ENCODE assay signal across 9 cellular contexts in the genomic region with DNA sequence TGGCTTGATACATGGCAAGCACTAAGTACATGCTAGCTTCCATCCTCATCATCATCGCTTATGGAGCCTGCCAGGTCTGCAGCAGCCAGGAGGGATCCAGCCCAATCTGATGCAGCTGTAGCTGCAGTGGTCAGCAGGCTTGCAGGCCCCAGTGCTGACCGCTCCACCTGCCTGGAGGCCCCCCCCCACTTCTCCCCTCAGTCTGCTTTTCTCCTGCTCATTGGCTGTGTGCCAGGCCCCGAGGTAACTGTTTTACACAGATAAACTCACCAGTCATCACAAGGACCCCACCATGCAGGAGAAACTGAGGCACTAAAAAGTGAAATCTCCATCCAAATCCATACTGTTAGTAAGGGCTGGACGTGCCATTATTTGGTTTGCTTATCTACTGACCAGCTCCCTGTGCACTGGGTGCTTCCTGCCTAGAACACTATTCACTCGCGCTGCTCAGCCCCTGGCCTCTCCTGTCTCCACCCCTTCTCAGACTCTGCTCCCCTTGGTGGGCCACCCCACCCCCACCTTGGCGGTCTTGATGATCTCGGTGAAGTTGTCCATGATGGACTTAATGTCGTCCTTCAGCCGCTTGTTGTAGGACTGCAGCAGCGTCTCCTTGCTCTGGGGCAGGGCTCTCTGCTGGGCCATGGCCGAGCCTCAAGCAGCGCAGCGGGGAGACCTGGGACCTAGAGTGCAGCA. TPM values are rescaled to one million over a fixed set of nuclear protein-coding genes. Genes with fewer than 3 reads are reported as not detected.
DNase-seq lines count a peak whose midpoint lies in the region; ATAC-seq and TF ChIP-seq lines count a peak whose summit lies in the region.
"Had no signal": no experiment of that assay in that cellular context is flagged by ENCODE, and none has a peak within 500 bp of the region (broad histone marks: within the 10 kb centered on the region; RNA-seq: fewer than 3 reads in every experiment).

No MANE protein-coding gene starts in this region.

- H3K4me1 ChIP-seq in GM23338 (ENCODE audit: insufficient read depth), result peaks cover 16% of the 10 kb centered on the region
- H3K4me1 ChIP-seq in skeletal muscle tissue (ENCODE audit: control insufficient read depth in 3 of 3, insufficient read depth in 3 of 3, low read length in 3 of 3), result peaks cover 22 to 49% (median 29%) of the 10 kb centered on the region in 3 donors

- intact Hi-C loops in left colon (cut with DNase I, micrococcal nuclease), result no loop called here

- H3K9me3 Mint-ChIP-seq in GM23338 (no peaks in the 10 kb centered on the region; the same call in 1 of the 3 replicates), T-cell (no peaks in the 10 kb centered on the region)

- TF ChIP-seq CTCF in GM23338 (conservative IDR thresholded peaks at IDR 0.05; ENCODE audit: low read depth in 2 of 2), result no peak
- no peak for TF ChIP-seq CTCF in fibroblast of pulmonary artery (IDR thresholded peaks at IDR 0.05; ENCODE audit: low read length, missing control alignments)

- H3K36me3 Mint-ChIP-seq in GM23338 (ENCODE audit: low read depth) (peaks cover 87% of the 10 kb centered on the region), T-cell (peaks cover 34% of the 10 kb centered on the region)

- peaks cover 25% of the 10 kb centered on the region for H3K27me3 Mint-ChIP-seq in GM23338 (ENCODE audit: insufficient read depth, low read depth, poor library complexity)
- no peaks in the 10 kb centered on the region for H3K27me3 Mint-ChIP-seq in T-cell

- H3K27ac Mint-ChIP-seq in GM23338 (no peak overlapping the region), T-cell (peak overlapping the region; percentile 8 to 82)

- H2AFZ ChIP-seq in GM23338, result no peak overlapping the region

- CTCF ChIA-PET in T-cell (lab: Charles Lee), result interaction anchor here in 1 of 2 donors (0.6 kb wide), 1 partner anchor 57 kb away, joined by 3 read pairs; no protein-coding TSS in a partner anchor

- H3K27ac ChIP-seq in GM23338 (ENCODE audit: low read depth) (no peak overlapping the region), skeletal muscle tissue (ENCODE audit: low read depth, low read length) (peak overlapping the region; percentile 20)

- peaks cover 43% of the 10 kb centered on the region for H3K79me2 ChIP-seq in GM23338 (replicated peaks; ENCODE audit: insufficient read depth)

- H3K9me2 ChIP-seq in GM23338 (ENCODE audit: insufficient read depth), result no peaks in the 10 kb centered on the region

- H3K27me3 ChIP-seq in GM23338 (ENCODE audit: insufficient read depth) (no peaks in the 10 kb centered on the region), skeletal muscle tissue (ENCODE audit: control insufficient read depth in 3 of 3, insufficient read depth in 3 of 3, low read length in 3 of 3) (no peaks in the 10 kb centered on the region)

- H3K4me3 Mint-ChIP-seq in GM23338 (peak overlapping the region; percentile 94), T-cell (peak overlapping the region; percentile 92 to 97 (median 96))

- peak overlapping the region; percentile 98 for H3K4me3 ChIP-seq in GM23338
- H3K4me3 ChIP-seq in fibroblast of pulmonary artery (replicated peaks; ENCODE audit: low read depth, low read length), result peak overlapping the region; percentile 100
- H3K4me3 ChIP-seq in skeletal muscle tissue (ENCODE audit: low read length in 3 of 3), result peak overlapping the region; percentile 96 to 100 (median 100)

- peak overlapping the region; percentile 61 to 86 (median 82) for H3K9ac ChIP-seq in skeletal muscle tissue (ENCODE audit: low read depth in 1 of 3, low read length in 3 of 3)

- peaks cover 47% of the 10 kb centered on the region for H4K20me1 ChIP-seq in GM23338 (replicated peaks; ENCODE audit: insufficient read depth)

- H3F3A ChIP-seq in GM23338 (replicated peaks; ENCODE audit: low read depth), result peaks cover 41% of the 10 kb centered on the region

- no peak for ATAC-seq in GM23338
- no peak for ATAC-seq in T-cell (replicated peaks in 1 of 4)
- no peak for ATAC-seq in left colon
- no peak for ATAC-seq in HG03354 (IDR thresholded peaks at IDR 0.05; ENCODE audit: poor library complexity, severe bottlenecking, unreplicated experiment)

- DNase-seq in GM23338 (ENCODE audit: low spot score), result no peak
- no peak for DNase-seq in T-cell
- DNase-seq in fibroblast of pulmonary artery (ENCODE audit: low read depth), result no peak
- no peak for DNase-seq in glomerular visceral epithelial cell (ENCODE audit: extremely low spot score)
- DNase-seq in left colon, result no peak
- DNase-seq in retina, result no peak
- DNase-seq: central memory CD4-positive, alpha-beta T cell had no signal

- H3K9me3 ChIP-seq in skeletal muscle tissue (ENCODE audit: control insufficient read depth in 3 of 3, low read length in 3 of 3), result no peaks in the 10 kb centered on the region

- peaks cover 34% of the 10 kb centered on the region for H3K36me3 ChIP-seq in GM23338 (ENCODE audit: insufficient read depth)
- peaks cover 63 to 69% (median 68%) of the 10 kb centered on the region in 3 donors for H3K36me3 ChIP-seq in skeletal muscle tissue (ENCODE audit: control insufficient read depth in 3 of 3, insufficient read depth in 3 of 3, low read length in 3 of 3)

- peak overlapping the region; percentile 97 for H3K4me2 ChIP-seq in GM23338

- H3K4me1 Mint-ChIP-seq in GM23338 (peaks cover 27% of the 10 kb centered on the region), T-cell (peaks cover 41 to 53% (median 46%) of the 10 kb centered on the region in 3 donors)

- POLR2A ChIA-PET in T-cell (lab: Charles Lee), result no interaction called here

TF ChIP-seq in GM23338, 12 proteins besides CTCF, POLR2A, EP300 and RAD21 (continues in another document):
- no peak for TF ChIP-seq ZNF114 (CRISPR knock-in tag; IDR thresholded peaks at IDR 0.05)
- TF ChIP-seq CREB1 (CRISPR knock-in tag; IDR thresholded peaks at IDR 0.05; ENCODE audit: low read depth), result no peak
- TF ChIP-seq JUNB (IDR thresholded peaks at IDR 0.05; ENCODE audit: unreplicated experiment), result no peak
- TF ChIP-seq, protein P1, sequence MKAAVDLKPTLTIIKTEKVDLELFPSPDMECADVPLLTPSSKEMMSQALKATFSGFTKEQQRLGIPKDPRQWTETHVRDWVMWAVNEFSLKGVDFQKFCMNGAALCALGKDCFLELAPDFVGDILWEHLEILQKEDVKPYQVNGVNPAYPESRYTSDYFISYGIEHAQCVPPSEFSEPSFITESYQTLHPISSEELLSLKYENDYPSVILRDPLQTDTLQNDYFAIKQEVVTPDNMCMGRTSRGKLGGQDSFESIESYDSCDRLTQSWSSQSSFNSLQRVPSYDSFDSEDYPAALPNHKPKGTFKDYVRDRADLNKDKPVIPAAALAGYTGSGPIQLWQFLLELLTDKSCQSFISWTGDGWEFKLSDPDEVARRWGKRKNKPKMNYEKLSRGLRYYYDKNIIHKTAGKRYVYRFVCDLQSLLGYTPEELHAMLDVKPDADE (IDR thresholded peaks at IDR 0.05), result no peak
- no peak for TF ChIP-seq EZH2phosphoT487 (IDR thresholded peaks at IDR 0.05; ENCODE audit: unreplicated experiment)
- no peak for TF ChIP-seq ZNF331 (CRISPR knock-in tag; IDR thresholded peaks at IDR 0.05; ENCODE audit: low read depth)
- TF ChIP-seq STAT1 (IDR thresholded peaks at IDR 0.05; ENCODE audit: unreplicated experiment), result no peak
- TF ChIP-seq NANOG (IDR thresholded peaks at IDR 0.05; ENCODE audit: borderline replicate concordance), result no peak
- TF ChIP-seq EZH2 (IDR thresholded peaks at IDR 0.05; ENCODE audit: low read depth, unreplicated experiment), result no peak

RNA-seq across cellular contexts. Expression of a gene that starts 1.8 kb away (rescaled TPM):
- total RNA-seq in GM23338 (2014; rRNA removed; shearing (Covaris generic)), result 79.2 and 85.7 TPM in 2 replicates
- 20.4 and 20.9 TPM in 2 replicates for polyA plus RNA-seq in GM23338 (2016; fragmentation: Nextera tagmentation; extraction: Ambion mirVana)
- total RNA-seq in T-cell (10 to 100 TPM; 25.9 to 44.8 (median 40.7) TPM), skeletal muscle tissue (13.0 TPM), left colon (10 to 100 TPM; 18.8 to 20.3 TPM)

RNA-seq across cellular contexts. Expression of a gene that starts 1.9 kb away (rescaled TPM):
- total RNA-seq in GM23338 (2014; rRNA removed; shearing (Covaris generic)), result 2,020 and 2,188 TPM in 2 replicates
- polyA plus RNA-seq in GM23338 (2016; fragmentation: Nextera tagmentation; extraction: Ambion mirVana), result 1,644 and 1,788 TPM in 2 replicates
- total RNA-seq in T-cell (1,000 to 10,000 TPM; 2,623 to 2,692 (median 2,659) TPM), skeletal muscle tissue (2,342 TPM), left colon (1,000 to 10,000 TPM; 1,331 to 1,405 TPM)

RNA-seq across cellular contexts. Expression of a gene that starts 10.1 kb away (rescaled TPM):
- 21.6 and 39.1 TPM in 2 replicates for total RNA-seq in GM23338 (2014; rRNA removed; shearing (Covaris generic))
- 51.5 and 52.6 TPM in 2 replicates for polyA plus RNA-seq in GM23338 (2016; fragmentation: Nextera tagmentation; extraction: Ambion mirVana)
- total RNA-seq in T-cell (10 to 100 TPM; 33.0 to 58.7 (median 58.3) TPM), skeletal muscle tissue (24.5 TPM), left colon (10 to 100 TPM; 42.0 to 48.2 TPM)

RNA-seq across cellular contexts. Expression of a gene that starts 10.2 kb away (rescaled TPM):
- 27.1 and 27.6 TPM in 2 replicates for total RNA-seq in GM23338 (2014; rRNA removed; shearing (Covaris generic))
- polyA plus RNA-seq in GM23338 (2016; fragmentation: Nextera tagmentation; extraction: Ambion mirVana), result 15.4 and 17.6 TPM in 2 replicates
- total RNA-seq in T-cell (10 to 100 TPM; 18.5 to 35.0 (median 31.1) TPM), skeletal muscle tissue (7.8 TPM), left colon (10 to 100 TPM; 24.1 to 27.8 TPM)

RNA-seq across cellular contexts. Expression of a gene that starts 10.2 kb away (rescaled TPM):
- 32.4 and 39.9 TPM in 2 replicates for total RNA-seq in GM23338 (2014; rRNA removed; shearing (Covaris generic))
- polyA plus RNA-seq in GM23338 (2016; fragmentation: Nextera tagmentation; extraction: Ambion mirVana), result 100 and 104 TPM in 2 replicates
- total RNA-seq in T-cell, result 10 to 100 TPM; 17.0 to 25.3 (median 24.9) TPM
- total RNA-seq in skeletal muscle tissue, result 12.5 TPM
- 10 to 100 TPM in 1 of 2 donors, 1 to 10 TPM in 1; 9.5 to 10.9 TPM for total RNA-seq in left colon
